ENCODE assay signal across 9 cellular contexts in genomic region chr15:68271854-68272471, GRCh38. TPM values are rescaled to one million over a fixed set of nuclear protein-coding genes. Genes with fewer than 3 reads are reported as not detected.
DNase-seq lines count a peak whose midpoint lies in the region; ATAC-seq and TF ChIP-seq lines count a peak whose summit lies in the region.
"Had no signal": no experiment of that assay in that cellular context is flagged by ENCODE, and none has a peak within 500 bp of the region (broad histone marks: within the 10 kb centered on the region; RNA-seq: fewer than 3 reads in every experiment).

No MANE protein-coding gene starts in this region.

- WGBS in liver, result 39% methylated on average over 11 of the region's 11 CpGs

- H3K9me3 ChIP-seq in liver (ENCODE audit: control insufficient read depth in 4 of 4, low read length in 3 of 4), result no peaks in the 10 kb centered on the region

- no peaks in the 10 kb centered on the region for H3K27me3 ChIP-seq in liver (ENCODE audit: control insufficient read depth in 4 of 4, insufficient read depth in 4 of 4, low read length in 3 of 4)

- TF ChIP-seq RAD21 in liver (IDR thresholded peaks at IDR 0.05), result no peak

- peaks cover 13 to 28% (median 24%) of the 10 kb centered on the region in 4 donors for H3K4me1 ChIP-seq in liver (ENCODE audit: control insufficient read depth in 4 of 4, insufficient read depth in 4 of 4, low read length in 3 of 4)

- no peaks in the 10 kb centered on the region for H3K36me3 ChIP-seq in liver (ENCODE audit: control insufficient read depth in 4 of 4, insufficient read depth in 3 of 4, low read depth in 1 of 4, low read length in 3 of 4)

- H3K9ac ChIP-seq in liver (ENCODE audit: low read depth in 1 of 2, low read length in 2 of 2), result no peak overlapping the region

- H3K27ac ChIP-seq in liver (ENCODE audit: low read depth in 1 of 2, low read length in 2 of 2), result peak overlapping the region in 1 of 2 donors; percentile 45

- ATAC-seq in GM18519 (IDR thresholded peaks at IDR 0.05; ENCODE audit: low FRiP score, unreplicated experiment), result no peak
- ATAC-seq in HG02884 (IDR thresholded peaks at IDR 0.05; ENCODE audit: unreplicated experiment), result no peak

- DNase-seq in NCI-H146 (lab: John Stamatoyannopoulos, UW), result peak; percentile 28
- no peak for DNase-seq in NCI-H146 treated with DMSO at 0.1 percent for 48 hours (lab: John Stamatoyannopoulos, UW; ENCODE audit: unreplicated experiment)
- DNase-seq in choroid plexus epithelial cell (ENCODE audit: low read depth), result peak; percentile 81
- DNase-seq in ureter (ENCODE audit: low spot score), result peak; percentile 82
- DNase-seq in NCI-H2107 (lab: John Stamatoyannopoulos, UW), result no peak
- DNase-seq: activated CD4-positive, alpha-beta T cell treated with anti-CD3 and anti-CD28 coated beads for 4 hours had no signal

- H3K4me3 ChIP-seq in choroid plexus epithelial cell (ENCODE audit: low read depth, low read length), result no peak overlapping the region
- H3K4me3 ChIP-seq in liver (ENCODE audit: low read depth in 1 of 3, low read length in 3 of 3), result no peak overlapping the region

- TF ChIP-seq CTCF in choroid plexus epithelial cell (conservative IDR thresholded peaks at IDR 0.05; ENCODE audit: low read depth, low read length) (no peak), liver (IDR thresholded peaks at IDR 0.05; ENCODE audit: low read depth, low read length, missing input control) (no peak)

TF ChIP-seq in liver, 16 proteins besides CTCF, POLR2A, EP300 and RAD21:
- TF ChIP-seq ATF3 (IDR thresholded peaks at IDR 0.05) (no peak), YY1 (IDR thresholded peaks at IDR 0.05) (peak; percentile 55)

RNA-seq across cellular contexts. Expression of gene FEM1B, which starts 5.6 kb away (rescaled TPM):
- total RNA-seq in liver, result 10 to 100 TPM; 27.7 to 39.5 TPM
- polyA plus RNA-seq in liver, result 1 to 10 TPM; 6.2 to 8.0 TPM
- 91.5 TPM for total RNA-seq in ureter

RNA-seq across cellular contexts. Expression of gene CLN6, which starts 42.4 kb away (rescaled TPM):
- 10 to 100 TPM; 17.4 to 21.2 TPM for total RNA-seq in liver
- 10 to 100 TPM in 1 of 2 donors, 1 to 10 TPM in 1; 7.2 to 13.3 TPM for polyA plus RNA-seq in liver
- total RNA-seq in ureter, result 45.3 TPM

Comparison
In these comparisons a context has a peak if more than half of its experiments do, and no peak if none do; other contexts are left out.
1. DNase-seq: peak in NCI-H146 (single experiment), choroid plexus epithelial cell (single experiment) and ureter (single experiment); none in NCI-H146 treated with DMSO at 0.1 percent for 48 hours (single experiment) and NCI-H2107 (single experiment).